ENCODE assay signal across 18 cellular contexts in genomic region chr3:57257678-57258077, GRCh38. TPM values are rescaled to one million over a fixed set of nuclear protein-coding genes. Genes with fewer than 3 reads are reported as not detected.
DNase-seq lines count a peak whose midpoint lies in the region; ATAC-seq and TF ChIP-seq lines count a peak whose summit lies in the region.
"Had no signal": no experiment of that assay in that cellular context is flagged by ENCODE, and none has a peak within 500 bp of the region (broad histone marks: within the 10 kb centered on the region; RNA-seq: fewer than 3 reads in every experiment).

No MANE protein-coding gene starts in this region.

- DNase-seq in left ventricle myocardium inferior (no peak), heart right ventricle (no peak), dermis blood vessel endothelial cell (peak; percentile 24), gastrocnemius medialis (no peak), NCI-H2029 (lab: John Stamatoyannopoulos, UW) (no peak), ACHN (no peak)
- DNase-seq: AML-193; Caco-2; CD4-positive, alpha-beta T cell; DMS79; GF-D8; HCEC 1CT had no signal

- H3K27me3 ChIP-seq in left ventricle myocardium inferior (ENCODE audit: low read depth), result no peaks in the 10 kb centered on the region
- no peaks in the 10 kb centered on the region for H3K27me3 ChIP-seq in heart right ventricle
- H3K27me3 ChIP-seq in gastrocnemius medialis, result no peaks in the 10 kb centered on the region

- ATAC-seq in heart right ventricle (no peak), gastrocnemius medialis (no peak)
- ATAC-seq: GM23338, HepG2 had no signal

- no peak overlapping the region for H3K4me3 ChIP-seq in left ventricle myocardium inferior
- H3K4me3 ChIP-seq in heart right ventricle, result no peak overlapping the region
- H3K4me3 ChIP-seq in gastrocnemius medialis, result no peak overlapping the region
- H3K4me3 ChIP-seq: GM23338 had no signal

- no peak for TF ChIP-seq POLR2A in gastrocnemius medialis (IDR thresholded peaks at IDR 0.05)

- H3K36me3 ChIP-seq in left ventricle myocardium inferior, result peaks cover 71% of the 10 kb centered on the region
- H3K36me3 ChIP-seq in heart right ventricle, result peaks cover 0 to 97% (median 43%) of the 10 kb centered on the region in 9 donors
- peaks cover 0 to 63% of the 10 kb centered on the region in 2 donors for H3K36me3 ChIP-seq in gastrocnemius medialis

- TF ChIP-seq CTCF in left ventricle myocardium inferior (IDR thresholded peaks at IDR 0.05; ENCODE audit: borderline replicate concordance) (no peak), heart right ventricle (IDR thresholded peaks at IDR 0.05) (no peak), gastrocnemius medialis (IDR thresholded peaks at IDR 0.05 in 4 of 5, conservative IDR thresholded peaks at IDR 0.05 in 1 of 5) (no peak)

- H3K9me3 ChIP-seq in left ventricle myocardium inferior (replicated peaks) (no peaks in the 10 kb centered on the region), heart right ventricle (no peaks in the 10 kb centered on the region), gastrocnemius medialis (no peaks in the 10 kb centered on the region)
- H3K9me3 ChIP-seq: Caco-2 had no signal

- H3K27ac ChIP-seq in left ventricle myocardium inferior (replicated peaks) (peak overlapping the region; percentile 66), heart right ventricle (peak overlapping the region in 4 of 10 donors; percentile 66 to 70 (median 68)), gastrocnemius medialis (peak overlapping the region; percentile 84 to 87 (median 86))
- H3K27ac ChIP-seq: C4-2B had no signal

- intact Hi-C loops in left ventricle myocardium inferior (cut with micrococcal nuclease) (no loop called here), heart right ventricle (cut with DNase I) (no loop called here), gastrocnemius medialis (cut with DNase I; ENCODE audit: low total_unique reads) (loop anchor here (5.0 kb wide), 1 partner anchor 35 kb away; the partner anchor contains the start of gene ASB14)

- in situ Hi-C loops in gastrocnemius medialis (cut with MboI; ENCODE audit: low sequenced_read_pairs in 4 of 4), result no loop called here
- in situ Hi-C loops in ACHN (cut with HindIII; ENCODE audit: low pct_ligation_motif_present, low pct_unique_long_range_greater_than_20kb, low sequenced_read_pairs), result no loop called here

- peaks cover 19% of the 10 kb centered on the region for H3K4me1 ChIP-seq in left ventricle myocardium inferior
- H3K4me1 ChIP-seq in heart right ventricle, result peaks cover 0 to 11% (median 6%) of the 10 kb centered on the region in 9 donors
- H3K4me1 ChIP-seq in gastrocnemius medialis, result peaks cover 23 to 26% of the 10 kb centered on the region in 2 donors
- H3K4me1 ChIP-seq: Caco-2 had no signal

RNA-seq across cellular contexts. Expression of gene APPL1, which starts 30.1 kb away (rescaled TPM):
- total RNA-seq in left ventricle myocardium inferior (51.4 TPM), heart right ventricle (10 to 100 TPM; 44.7 to 58.7 (median 51.0) TPM), dermis blood vessel endothelial cell (39.3 and 58.9 TPM in 2 replicates), gastrocnemius medialis (10 to 100 TPM; 50.9 to 76.5 (median 57.4) TPM)
- 10 to 100 TPM; 10.7 to 14.3 TPM for polyA plus RNA-seq in heart right ventricle

RNA-seq across cellular contexts. Expression of gene ASB14, which starts 34.8 kb away (rescaled TPM):
- 23.3 TPM for total RNA-seq in left ventricle myocardium inferior
- total RNA-seq in heart right ventricle, result 10 to 100 TPM in 5 of 10 donors, 1 to 10 TPM in 5; 1.9 to 26.2 (median 9.7) TPM
- polyA plus RNA-seq in heart right ventricle, result 1 to 10 TPM in 1 of 2 donors, under 1 TPM in 1; 0.01 to 2.5 TPM
- total RNA-seq in dermis blood vessel endothelial cell, result not detected in 2 replicates
- total RNA-seq in gastrocnemius medialis, result 1 to 10 TPM; 1.9 to 3.4 (median 2.6) TPM
- total RNA-seq: A172; Caco-2; CD4-positive, alpha-beta T cell; Daoy; GM23338; HepG2 had no signal
- polyA plus RNA-seq: BJ, HepG2 had no signal

RNA-seq across cellular contexts. Expression of gene HESX1, which starts 57.9 kb away (rescaled TPM):
- total RNA-seq in left ventricle myocardium inferior (0.30 TPM), heart right ventricle (1 to 10 TPM in 1 of 10 donors, under 1 TPM in 5, not detected in 4; 0.22 to 1.2 (median 0.54) TPM), dermis blood vessel endothelial cell (0.34 and 0.47 TPM in 2 replicates), gastrocnemius medialis (under 1 TPM in 1 of 4 donors, not detected in 3; 0.85 TPM)
- polyA plus RNA-seq in heart right ventricle, result 1 to 10 TPM in 1 of 2 donors, under 1 TPM in 1; 0.28 to 1.5 TPM
- total RNA-seq: A172 had no signal
